ENCODE assay signal across 8 cellular contexts in the genomic region with DNA sequence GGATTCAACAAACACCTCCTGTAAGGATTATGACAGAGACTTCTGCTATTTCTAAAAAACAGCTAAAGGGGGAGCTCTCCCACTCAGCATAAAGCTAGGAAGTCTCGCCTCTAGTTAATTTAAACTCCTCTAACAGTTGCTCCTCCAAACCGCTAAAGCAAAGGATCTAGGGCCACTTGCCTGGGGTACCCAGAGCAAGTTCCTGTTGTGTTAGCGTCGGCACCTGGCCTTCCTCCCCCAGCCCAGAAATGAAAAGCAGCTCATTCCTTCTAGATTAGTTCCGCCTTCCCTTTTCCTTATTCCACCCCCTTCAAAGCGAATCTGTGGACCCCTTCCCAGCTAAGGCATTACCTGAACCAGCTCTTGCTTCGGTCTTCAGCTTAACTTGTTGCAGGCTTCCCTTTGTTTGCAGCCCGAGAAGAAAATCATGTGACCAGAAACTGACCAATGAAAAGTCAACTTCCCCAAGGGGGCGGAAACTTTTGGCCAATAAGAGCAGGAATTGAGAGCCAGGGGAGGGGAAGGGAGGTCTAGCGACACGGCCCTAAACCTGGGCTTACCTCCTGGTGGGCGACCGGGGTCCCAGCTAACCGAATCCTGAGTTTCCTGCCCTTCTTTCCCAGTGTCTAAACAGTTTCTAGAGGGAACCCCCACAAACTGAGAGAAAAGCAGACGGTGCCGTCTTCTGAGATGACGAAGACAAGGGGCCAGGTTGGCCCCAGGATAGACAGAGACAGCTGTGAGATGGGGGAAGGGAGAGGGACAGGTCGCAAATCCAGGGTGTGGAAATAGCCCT.
DNase-seq lines count a peak whose midpoint lies in the region; ATAC-seq, FAIRE-seq and TF ChIP-seq lines count a peak whose summit lies in the region.

A gene with protein sequence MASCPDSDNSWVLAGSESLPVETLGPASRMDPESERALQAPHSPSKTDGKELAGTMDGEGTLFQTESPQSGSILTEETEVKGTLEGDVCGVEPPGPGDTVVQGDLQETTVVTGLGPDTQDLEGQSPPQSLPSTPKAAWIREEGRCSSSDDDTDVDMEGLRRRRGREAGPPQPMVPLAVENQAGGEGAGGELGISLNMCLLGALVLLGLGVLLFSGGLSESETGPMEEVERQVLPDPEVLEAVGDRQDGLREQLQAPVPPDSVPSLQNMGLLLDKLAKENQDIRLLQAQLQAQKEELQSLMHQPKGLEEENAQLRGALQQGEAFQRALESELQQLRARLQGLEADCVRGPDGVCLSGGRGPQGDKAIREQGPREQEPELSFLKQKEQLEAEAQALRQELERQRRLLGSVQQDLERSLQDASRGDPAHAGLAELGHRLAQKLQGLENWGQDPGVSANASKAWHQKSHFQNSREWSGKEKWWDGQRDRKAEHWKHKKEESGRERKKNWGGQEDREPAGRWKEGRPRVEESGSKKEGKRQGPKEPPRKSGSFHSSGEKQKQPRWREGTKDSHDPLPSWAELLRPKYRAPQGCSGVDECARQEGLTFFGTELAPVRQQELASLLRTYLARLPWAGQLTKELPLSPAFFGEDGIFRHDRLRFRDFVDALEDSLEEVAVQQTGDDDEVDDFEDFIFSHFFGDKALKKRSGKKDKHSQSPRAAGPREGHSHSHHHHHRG (minus strand): TSS at position 382 of the 796 bp plus-strand sequence. CDS start 2,378 bp downstream, outside the sequence.

- DNase-seq in AG09319 (ENCODE audit: extremely low read depth, low read depth) = peak; percentile 70
- peak; percentile 98 for DNase-seq in NCI-H526 treated with DMSO at 0.1 percent for 48 hours (lab: John Stamatoyannopoulos, UW)
- DNase-seq in activated CD4-positive, alpha-beta T cell treated with anti-CD3 and anti-CD28 coated beads for 48 hours = peak; percentile 83
- peak; percentile 93 for DNase-seq in kidney glomerular epithelial cell (lab: John Stamatoyannopoulos, UW)
- DNase-seq in stimulated activated CD4-positive, alpha-beta T cell treated with anti-CD3 and anti-CD28 coated beads, Interleukin-15, amount 100 ng/mL, for 48 hours (ENCODE audit: low read depth in 2 of 2) = peak; percentile 61 to 75

- FAIRE-seq in colon (lab: Jason Lieb, UNC) = peak; percentile 28

- ATAC-seq in GM19035 (IDR thresholded peaks at IDR 0.05; ENCODE audit: unreplicated experiment) (peak; percentile 70), HG03521 (IDR thresholded peaks at IDR 0.05; ENCODE audit: unreplicated experiment) (peak; percentile 48)

- TF ChIP-seq CTCF in AG09319 (IDR thresholded peaks at IDR 0.05; ENCODE audit: low read depth, low read length) = peak; percentile 45

Comparison
In these comparisons a context has a peak if more than half of its experiments do, and no peak if none do; other contexts are left out.
1. Peak in every context shown above with its lines: DNase-seq and ATAC-seq.